8 cellular contexts compared by ENCODE assay signal in the genomic region with DNA sequence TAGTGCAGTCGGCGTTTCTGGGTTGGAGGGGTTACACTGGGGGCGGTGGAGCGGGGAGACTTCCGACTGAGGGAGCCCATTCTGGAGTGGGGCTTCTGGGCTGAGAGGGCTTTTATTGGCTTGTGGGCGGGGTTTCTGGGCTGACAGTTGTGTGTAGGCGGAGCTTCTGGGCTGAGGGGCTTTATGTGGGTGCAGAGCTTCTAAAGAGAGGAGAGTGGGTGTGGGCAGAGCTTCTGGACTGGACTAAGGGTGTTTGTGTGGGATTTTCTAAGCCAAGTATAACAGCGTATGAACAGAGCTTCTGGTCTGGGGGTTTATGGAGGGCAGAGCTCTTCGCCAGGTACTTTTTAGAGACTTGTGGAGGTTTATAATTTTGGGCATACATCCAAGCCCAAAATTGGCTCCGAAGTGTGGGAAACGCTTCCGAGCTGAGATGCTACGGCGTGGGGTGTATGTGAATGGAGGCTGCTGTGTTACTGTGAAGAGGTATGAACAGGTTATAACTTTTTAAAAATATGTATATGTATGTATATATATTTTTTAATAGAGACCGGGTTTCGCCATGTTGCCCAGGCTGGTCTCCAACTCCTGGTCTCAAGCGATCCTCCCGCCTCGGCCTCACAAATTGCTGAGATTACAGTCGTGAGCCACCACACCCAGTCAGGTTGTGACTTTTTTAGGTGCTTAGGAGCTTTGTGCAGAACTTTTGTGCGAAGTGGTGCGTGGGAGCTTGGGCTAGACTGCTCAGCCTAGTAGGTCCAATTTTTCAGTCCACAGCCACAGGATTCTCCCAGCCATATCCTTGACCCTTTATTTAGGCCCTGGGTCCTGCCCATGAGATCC. TPM values are rescaled to one million over a fixed set of nuclear protein-coding genes. Genes with fewer than 3 reads are reported as not detected.
DNase-seq lines count a peak whose midpoint lies in the region; ATAC-seq and TF ChIP-seq lines count a peak whose summit lies in the region.

No MANE protein-coding gene starts in this region.

- TF ChIP-seq CTCF in Peyer's patch (IDR thresholded peaks at IDR 0.05): peak in 1 of 6 experiments; percentile 15
- peak; percentile 16 for TF ChIP-seq CTCF in fibroblast of pulmonary artery (IDR thresholded peaks at IDR 0.05; ENCODE audit: low read length, missing control alignments)
- TF ChIP-seq CTCF in progenitor cell of endocrine pancreas (IDR thresholded peaks at IDR 0.05; ENCODE audit: unreplicated experiment): peak; percentile 46

- peak overlapping the region; percentile 78 to 97 (median 94) for H3K27ac ChIP-seq in Peyer's patch

- no peaks in the 10 kb centered on the region for H3K9me3 ChIP-seq in Peyer's patch

- peaks cover 0 to 26% (median 0%) of the 10 kb centered on the region in 3 donors for H3K36me3 ChIP-seq in Peyer's patch

- no peaks in the 10 kb centered on the region for H3K9me3 Mint-ChIP-seq in T-helper 1 cell treated with Interleukin-12 subunit alpha and Interleukin-12 subunit beta and Interleukin-4 antibody, amounts not matched to agents 30 μg/mL and 1 μg/mL, for 36 hours
- H3K9me3 Mint-ChIP-seq in progenitor cell of endocrine pancreas (ENCODE audit: low read depth): no peaks in the 10 kb centered on the region

- peaks cover 9% of the 10 kb centered on the region for H3K36me3 Mint-ChIP-seq in T-helper 1 cell treated with Interleukin-12 subunit alpha and Interleukin-12 subunit beta and Interleukin-4 antibody, amounts not matched to agents 30 μg/mL and 1 μg/mL, for 36 hours (ENCODE audit: low read depth)
- peaks cover 9% of the 10 kb centered on the region for H3K36me3 Mint-ChIP-seq in progenitor cell of endocrine pancreas (ENCODE audit: insufficient read depth)

- H3K4me1 Mint-ChIP-seq in T-helper 1 cell treated with Interleukin-12 subunit alpha and Interleukin-12 subunit beta and Interleukin-4 antibody, amounts not matched to agents 30 μg/mL and 1 μg/mL, for 36 hours (ENCODE audit: low read depth): peaks cover 38% of the 10 kb centered on the region
- H3K4me1 Mint-ChIP-seq in progenitor cell of endocrine pancreas (ENCODE audit: low read depth): peaks cover 16% of the 10 kb centered on the region

- peak overlapping the region; percentile 63 to 99 (median 82) for H3K4me3 ChIP-seq in Peyer's patch
- peak overlapping the region; percentile 84 for H3K4me3 ChIP-seq in fibroblast of pulmonary artery (replicated peaks; ENCODE audit: low read depth, low read length)

- no peak for TF ChIP-seq POLR2A in Peyer's patch (IDR thresholded peaks at IDR 0.05)

- H3K4me1 ChIP-seq in Peyer's patch: peaks cover 0 to 21% (median 0%) of the 10 kb centered on the region in 4 donors

- H3K4me3 Mint-ChIP-seq in T-helper 1 cell treated with Interleukin-12 subunit alpha and Interleukin-12 subunit beta and Interleukin-4 antibody, amounts not matched to agents 30 μg/mL and 1 μg/mL, for 36 hours: peak overlapping the region; percentile 88
- H3K4me3 Mint-ChIP-seq in progenitor cell of endocrine pancreas (ENCODE audit: low read depth): peak overlapping the region; percentile 77

- H3K27me3 Mint-ChIP-seq in T-helper 1 cell treated with Interleukin-12 subunit alpha and Interleukin-12 subunit beta and Interleukin-4 antibody, amounts not matched to agents 30 μg/mL and 1 μg/mL, for 36 hours (ENCODE audit: low read depth): no peaks in the 10 kb centered on the region
- no peaks in the 10 kb centered on the region for H3K27me3 Mint-ChIP-seq in progenitor cell of endocrine pancreas

- H3K27me3 ChIP-seq in Peyer's patch: no peaks in the 10 kb centered on the region

- DNase-seq in T-helper 1 cell (no peak), Peyer's patch (no peak), fibroblast of pulmonary artery (ENCODE audit: low read depth) (no peak), progenitor cell of endocrine pancreas (ENCODE audit: low spot score, unreplicated experiment) (no peak), A172 (ENCODE audit: low spot score) (no peak), NCI-H1694 (lab: John Stamatoyannopoulos, UW) (no peak)

- no peak for ATAC-seq in HG03196 (IDR thresholded peaks at IDR 0.05; ENCODE audit: unreplicated experiment)

- H3K27ac Mint-ChIP-seq in T-helper 1 cell treated with Interleukin-12 subunit alpha and Interleukin-12 subunit beta and Interleukin-4 antibody, amounts not matched to agents 30 μg/mL and 1 μg/mL, for 36 hours: peak overlapping the region; percentile 86
- peak overlapping the region; percentile 93 for H3K27ac Mint-ChIP-seq in progenitor cell of endocrine pancreas

RNA-seq across cellular contexts. Expression of a gene that starts 0.9 kb away (rescaled TPM):
- total RNA-seq in Peyer's patch (1 to 10 TPM; 2.5 to 9.9 (median 6.6) TPM), progenitor cell of endocrine pancreas (20.3 and 23.7 TPM in 2 replicates)
- total RNA-seq in A172 (2014; rRNA removed; shearing (Covaris generic)): 1.5 and 3.0 TPM in 2 replicates

RNA-seq across cellular contexts. Expression of a gene that starts 34.2 kb away (rescaled TPM):
- total RNA-seq in Peyer's patch (10 to 100 TPM; 24.8 to 29.8 (median 25.6) TPM), progenitor cell of endocrine pancreas (67.0 and 68.4 TPM in 2 replicates)
- 35.5 and 37.8 TPM in 2 replicates for total RNA-seq in A172 (2014; rRNA removed; shearing (Covaris generic))

RNA-seq across cellular contexts. Expression of a gene that starts 59.9 kb away (rescaled TPM):
- total RNA-seq in Peyer's patch (10 to 100 TPM; 54.2 to 97.4 (median 59.7) TPM), progenitor cell of endocrine pancreas (232 and 235 TPM in 2 replicates)
- 58.0 and 70.0 TPM in 2 replicates for total RNA-seq in A172 (2014; rRNA removed; shearing (Covaris generic))
